Comparison of ENCODE assay signal across 1 cellular context in the genomic region with DNA sequence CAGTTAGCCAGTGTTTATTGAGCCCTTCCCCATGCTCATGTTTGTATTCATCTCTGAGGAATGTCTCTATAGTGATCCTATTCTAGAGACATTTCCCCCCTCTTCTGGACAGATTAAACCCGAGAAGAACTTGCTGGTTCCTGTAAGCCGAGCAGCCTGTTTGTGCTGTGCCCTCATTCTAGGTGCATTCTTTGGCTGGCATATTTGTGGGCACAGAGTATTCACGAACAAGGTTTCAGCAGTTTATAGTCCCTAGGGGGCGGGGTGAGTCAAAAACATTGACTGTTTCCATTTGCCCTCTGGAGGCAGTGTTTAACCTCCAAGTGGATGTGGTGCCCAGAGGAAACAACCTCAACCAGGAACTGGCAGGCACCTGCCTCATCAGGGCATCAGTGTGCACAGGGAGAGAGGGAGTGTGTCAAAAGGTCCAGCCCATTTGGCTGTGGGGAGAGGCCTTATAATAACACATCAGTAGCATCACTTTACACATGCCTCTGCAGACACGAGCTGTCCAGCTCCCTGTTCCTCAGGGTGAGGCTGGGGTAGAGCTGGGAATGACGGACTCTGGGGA.
TF ChIP-seq lines count a peak whose summit lies in the region.

No MANE protein-coding gene starts in this region.

TF ChIP-seq in SK-N-SH, 30 proteins besides CTCF, POLR2A, EP300 and RAD21 (continued from another document):
- TF ChIP-seq, protein P1, sequence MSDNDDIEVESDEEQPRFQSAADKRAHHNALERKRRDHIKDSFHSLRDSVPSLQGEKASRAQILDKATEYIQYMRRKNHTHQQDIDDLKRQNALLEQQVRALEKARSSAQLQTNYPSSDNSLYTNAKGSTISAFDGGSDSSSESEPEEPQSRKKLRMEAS (IDR thresholded peaks at IDR 0.05; ENCODE audit: low read depth), result peak; percentile 69; the same call in 1 of the 2 replicates
- TF ChIP-seq MEF2A (IDR thresholded peaks at IDR 0.05; ENCODE audit: borderline replicate concordance, low read depth) (no peak; the same call in 1 of the 2 replicates), POLR2AphosphoS5 (IDR thresholded peaks at IDR 0.05; ENCODE audit: low read depth, low read length) (peak; percentile 58), FOSL2 (IDR thresholded peaks at IDR 0.05; ENCODE audit: borderline replicate concordance, low read depth) (peak; percentile 86), TAF1 (IDR thresholded peaks at IDR 0.05; ENCODE audit: borderline replicate concordance, low read depth, low read length) (peak; percentile 60), FOXJ3 (CRISPR knock-in tag; IDR thresholded peaks at IDR 0.05) (no peak), YY1 (IDR thresholded peaks at IDR 0.05; ENCODE audit: low read depth) (no peak), GATA2 (CRISPR knock-in tag; IDR thresholded peaks at IDR 0.05) (no peak), RCOR1 (IDR thresholded peaks at IDR 0.05; ENCODE audit: low read length) (peak; percentile 90), TCF12 (IDR thresholded peaks at IDR 0.05) (peak; percentile 86), SIN3A (IDR thresholded peaks at IDR 0.05; ENCODE audit: borderline replicate concordance, low read depth, low read length) (peak; percentile 75; the same call in 1 of the 2 replicates), GABPA (IDR thresholded peaks at IDR 0.05; ENCODE audit: low read depth) (no peak), SMC3 (IDR thresholded peaks at IDR 0.05; ENCODE audit: low read depth, low read length) (peak; percentile 62), NFIC (IDR thresholded peaks at IDR 0.05; ENCODE audit: borderline replicate concordance) (peak; percentile 81), TEAD4 (IDR thresholded peaks at IDR 0.05; ENCODE audit: borderline replicate concordance, insufficient read depth) (peak; percentile 97)
- TF ChIP-seq, protein P2, sequence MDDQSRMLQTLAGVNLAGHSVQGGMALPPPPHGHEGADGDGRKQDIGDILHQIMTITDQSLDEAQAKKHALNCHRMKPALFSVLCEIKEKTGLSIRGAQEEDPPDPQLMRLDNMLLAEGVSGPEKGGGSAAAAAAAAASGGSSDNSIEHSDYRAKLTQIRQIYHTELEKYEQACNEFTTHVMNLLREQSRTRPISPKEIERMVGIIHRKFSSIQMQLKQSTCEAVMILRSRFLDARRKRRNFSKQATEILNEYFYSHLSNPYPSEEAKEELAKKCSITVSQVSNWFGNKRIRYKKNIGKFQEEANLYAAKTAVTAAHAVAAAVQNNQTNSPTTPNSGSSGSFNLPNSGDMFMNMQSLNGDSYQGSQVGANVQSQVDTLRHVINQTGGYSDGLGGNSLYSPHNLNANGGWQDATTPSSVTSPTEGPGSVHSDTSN (IDR thresholded peaks at IDR 0.05), result peak; percentile 73
- TF ChIP-seq, protein P3, sequence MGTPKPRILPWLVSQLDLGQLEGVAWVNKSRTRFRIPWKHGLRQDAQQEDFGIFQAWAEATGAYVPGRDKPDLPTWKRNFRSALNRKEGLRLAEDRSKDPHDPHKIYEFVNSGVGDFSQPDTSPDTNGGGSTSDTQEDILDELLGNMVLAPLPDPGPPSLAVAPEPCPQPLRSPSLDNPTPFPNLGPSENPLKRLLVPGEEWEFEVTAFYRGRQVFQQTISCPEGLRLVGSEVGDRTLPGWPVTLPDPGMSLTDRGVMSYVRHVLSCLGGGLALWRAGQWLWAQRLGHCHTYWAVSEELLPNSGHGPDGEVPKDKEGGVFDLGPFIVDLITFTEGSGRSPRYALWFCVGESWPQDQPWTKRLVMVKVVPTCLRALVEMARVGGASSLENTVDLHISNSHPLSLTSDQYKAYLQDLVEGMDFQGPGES (IDR thresholded peaks at IDR 0.05; ENCODE audit: low read depth, low read length), result no peak
- TF ChIP-seq, protein P4, sequence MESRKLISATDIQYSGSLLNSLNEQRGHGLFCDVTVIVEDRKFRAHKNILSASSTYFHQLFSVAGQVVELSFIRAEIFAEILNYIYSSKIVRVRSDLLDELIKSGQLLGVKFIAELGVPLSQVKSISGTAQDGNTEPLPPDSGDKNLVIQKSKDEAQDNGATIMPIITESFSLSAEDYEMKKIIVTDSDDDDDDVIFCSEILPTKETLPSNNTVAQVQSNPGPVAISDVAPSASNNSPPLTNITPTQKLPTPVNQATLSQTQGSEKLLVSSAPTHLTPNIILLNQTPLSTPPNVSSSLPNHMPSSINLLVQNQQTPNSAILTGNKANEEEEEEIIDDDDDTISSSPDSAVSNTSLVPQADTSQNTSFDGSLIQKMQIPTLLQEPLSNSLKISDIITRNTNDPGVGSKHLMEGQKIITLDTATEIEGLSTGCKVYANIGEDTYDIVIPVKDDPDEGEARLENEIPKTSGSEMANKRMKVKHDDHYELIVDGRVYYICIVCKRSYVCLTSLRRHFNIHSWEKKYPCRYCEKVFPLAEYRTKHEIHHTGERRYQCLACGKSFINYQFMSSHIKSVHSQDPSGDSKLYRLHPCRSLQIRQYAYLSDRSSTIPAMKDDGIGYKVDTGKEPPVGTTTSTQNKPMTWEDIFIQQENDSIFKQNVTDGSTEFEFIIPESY (IDR thresholded peaks at IDR 0.05; ENCODE audit: borderline replicate concordance, low read depth), result peak; percentile 37; the same call in 1 of the 2 replicates
- TF ChIP-seq, protein P5, sequence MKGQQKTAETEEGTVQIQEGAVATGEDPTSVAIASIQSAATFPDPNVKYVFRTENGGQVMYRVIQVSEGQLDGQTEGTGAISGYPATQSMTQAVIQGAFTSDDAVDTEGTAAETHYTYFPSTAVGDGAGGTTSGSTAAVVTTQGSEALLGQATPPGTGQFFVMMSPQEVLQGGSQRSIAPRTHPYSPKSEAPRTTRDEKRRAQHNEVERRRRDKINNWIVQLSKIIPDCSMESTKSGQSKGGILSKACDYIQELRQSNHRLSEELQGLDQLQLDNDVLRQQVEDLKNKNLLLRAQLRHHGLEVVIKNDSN (IDR thresholded peaks at IDR 0.05; ENCODE audit: borderline replicate concordance, low read depth), result no peak
